17 cellular contexts compared by ENCODE assay signal in the genomic region with DNA sequence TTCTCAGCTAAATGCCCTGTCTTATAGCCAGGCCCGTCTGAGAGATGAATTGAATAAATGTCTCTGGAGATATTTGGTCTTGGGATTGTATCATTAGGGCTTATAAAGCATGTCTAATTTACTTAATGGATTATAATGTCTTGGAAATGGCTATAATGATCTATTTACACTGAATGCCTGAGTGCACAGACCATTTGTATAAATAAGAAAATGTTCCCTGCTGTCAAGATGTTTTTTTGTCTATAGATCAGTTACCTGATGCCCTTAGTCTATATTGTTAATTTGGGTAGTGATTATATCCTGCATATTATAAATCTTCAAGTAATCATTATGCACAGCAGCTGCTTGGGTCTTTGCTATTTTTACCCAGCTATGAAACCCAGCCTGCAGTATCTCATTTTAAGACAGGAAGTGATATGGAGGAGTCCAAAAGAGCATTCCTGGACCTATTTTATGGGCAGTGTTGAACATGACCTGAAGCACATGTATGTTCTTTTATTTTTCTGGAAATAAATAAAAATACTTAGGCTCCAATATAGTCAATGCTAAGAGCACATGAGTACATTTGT.
"Had no signal": no experiment of that assay in that cellular context is flagged by ENCODE, and none has a peak within 500 bp of the region (broad histone marks: within the 10 kb centered on the region; RNA-seq: fewer than 3 reads in every experiment).

No MANE protein-coding gene starts in this region.

- H3K27me3 ChIP-seq: cardiac muscle cell, heart left ventricle, left lung had no signal

- H3K4me3 Mint-ChIP-seq: activated CD4-positive, alpha-beta T cell treated with anti-CD3 and anti-CD28 coated beads for 36 hours; activated CD8-positive, alpha-beta T cell treated with anti-CD3 and anti-CD28 coated beads for 36 hours; activated naive CD8-positive, alpha-beta T cell treated with anti-CD3 and anti-CD28 coated beads, Interleukin-2, amount 50 U/mL, for 24 hours; nephron progenitor cell had no signal

- H3K27me3 Mint-ChIP-seq: activated naive CD8-positive, alpha-beta T cell treated with anti-CD3 and anti-CD28 coated beads, Interleukin-2, amount 50 U/mL, for 24 hours had no signal

- H3K4me3 ChIP-seq: cardiac muscle cell, heart left ventricle, left lung, prostate gland had no signal

- H3K9me3 Mint-ChIP-seq: activated CD8-positive, alpha-beta T cell treated with anti-CD3 and anti-CD28 coated beads for 36 hours; activated naive CD8-positive, alpha-beta T cell treated with anti-CD3 and anti-CD28 coated beads, Interleukin-2, amount 50 U/mL, for 24 hours; nephron progenitor cell had no signal

- DNase-seq: activated CD4-positive, alpha-beta T cell treated with anti-CD3 and anti-CD28 coated beads for 36 hours; activated CD8-positive, alpha-beta memory T cell treated with anti-CD3 and anti-CD28 coated beads, Interleukin-2, amount 50 U/mL, for 48 hours; activated CD8-positive, alpha-beta T cell treated with anti-CD3 and anti-CD28 coated beads for 36 hours; activated naive CD8-positive, alpha-beta T cell treated with anti-CD3 and anti-CD28 coated beads, Interleukin-2, amount 50 U/mL, for 24 hours; heart left ventricle; islet precursor cell; left lung; nephron progenitor cell; stimulated activated CD4-positive, alpha-beta T cell treated with anti-CD3 and anti-CD28 coated beads, Interleukin-12 subunit alpha, Interleukin-12 subunit beta, amount 100 ng/mL, for 4 hours; stimulated activated naive CD4-positive, alpha-beta T cell; substantia nigra; T-helper 9 cell; trophoblast cell; WERI-Rb-1 had no signal

- ATAC-seq: activated CD4-positive, alpha-beta T cell treated with anti-CD3 and anti-CD28 coated beads for 36 hours; activated CD8-positive, alpha-beta T cell treated with anti-CD3 and anti-CD28 coated beads for 36 hours; activated naive CD8-positive, alpha-beta T cell treated with anti-CD3 and anti-CD28 coated beads, Interleukin-2, amount 50 U/mL, for 24 hours; heart left ventricle; left lung; sciatic nerve had no signal

- H3K4me1 ChIP-seq: left lung, prostate gland had no signal

- H3K27ac Mint-ChIP-seq: activated CD4-positive, alpha-beta T cell treated with anti-CD3 and anti-CD28 coated beads for 36 hours; activated CD8-positive, alpha-beta T cell treated with anti-CD3 and anti-CD28 coated beads for 36 hours; activated naive CD8-positive, alpha-beta T cell treated with anti-CD3 and anti-CD28 coated beads, Interleukin-2, amount 50 U/mL, for 24 hours had no signal

- H3K4me1 Mint-ChIP-seq: activated naive CD8-positive, alpha-beta T cell treated with anti-CD3 and anti-CD28 coated beads, Interleukin-2, amount 50 U/mL, for 24 hours; nephron progenitor cell had no signal

- H3K27ac ChIP-seq: cardiac muscle cell, heart left ventricle, left lung, prostate gland, WERI-Rb-1 had no signal

- H3K36me3 ChIP-seq: cardiac muscle cell, heart left ventricle, left lung, prostate gland, WERI-Rb-1 had no signal

- H3K9me3 ChIP-seq: heart left ventricle, left lung, prostate gland had no signal
